Comparison of ENCODE assay signal across 8 cellular contexts in the genomic region with DNA sequence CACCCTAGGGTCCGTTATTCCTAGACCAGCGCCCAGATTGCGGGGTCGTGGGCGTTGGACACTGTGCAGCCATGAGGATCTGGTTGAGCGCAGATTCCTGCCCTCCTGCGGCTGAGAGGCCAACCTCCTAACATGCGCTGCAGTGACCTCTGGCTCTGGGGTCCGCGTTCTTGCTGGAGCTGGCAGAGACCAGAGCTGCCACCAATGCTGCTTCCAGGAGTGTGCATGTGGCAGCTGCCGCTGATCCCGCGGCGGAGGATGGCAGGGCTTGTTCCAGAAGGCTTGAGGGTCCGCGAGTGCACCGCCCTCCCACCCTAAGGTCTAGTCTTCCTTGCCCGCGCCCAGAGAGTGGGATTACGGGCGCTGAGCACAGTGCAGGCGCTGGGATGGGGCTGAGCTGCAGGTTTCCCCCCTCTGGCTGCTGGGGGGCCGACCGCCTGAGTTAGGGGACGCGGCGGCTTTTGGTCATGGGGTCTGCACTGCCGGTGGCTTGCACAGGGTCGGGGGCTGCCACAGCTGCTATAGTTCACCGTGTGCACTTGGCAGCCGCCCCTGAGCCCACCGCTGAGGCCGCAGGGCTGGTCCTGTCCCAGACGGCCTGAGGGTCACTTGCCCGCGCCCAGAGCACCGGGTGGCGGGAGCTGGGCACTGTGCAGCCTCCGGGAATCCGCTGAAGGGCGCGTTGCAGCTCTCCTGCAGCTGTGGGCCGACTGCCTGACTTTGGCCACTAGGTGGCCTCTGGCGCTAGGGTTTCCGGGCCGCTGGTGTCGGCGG.
DNase-seq lines count a peak whose midpoint lies in the region; ATAC-seq and TF ChIP-seq lines count a peak whose summit lies in the region.

No MANE protein-coding gene starts in this region.

- ATAC-seq in GM19455 (IDR thresholded peaks at IDR 0.05; ENCODE audit: unreplicated experiment), result peak; percentile 93
- ATAC-seq in HG03558 (IDR thresholded peaks at IDR 0.05; ENCODE audit: extremely low read depth, unreplicated experiment), result peak; percentile 72

- peak overlapping the region; percentile 76 for H3K4me3 Mint-ChIP-seq in nephron progenitor cell

- no peak overlapping the region for H3K27ac Mint-ChIP-seq in nephron progenitor cell

- H3K4me3 ChIP-seq in OCI-LY7 (ENCODE audit: low read depth, low read length, poor library complexity, severe bottlenecking) (peak overlapping the region; percentile 62), fibroblast of pulmonary artery (replicated peaks; ENCODE audit: low read depth, low read length) (peak overlapping the region; percentile 19), stomach smooth muscle (ENCODE audit: low read length in 2 of 2) (peak overlapping the region; percentile 47 to 70)

- peaks cover 25% of the 10 kb centered on the region for H3K9me3 Mint-ChIP-seq in nephron progenitor cell

- DNase-seq in COR-L47 (lab: John Stamatoyannopoulos, UW) (peak; percentile 34), OCI-LY7 (ENCODE audit: low spot score) (peak; percentile 81), fibroblast of pulmonary artery (ENCODE audit: low read depth) (peak; percentile 63), nephron progenitor cell (peak; percentile 81)
- peak; percentile 39 to 45 for DNase-seq in activated T-helper 1 cell treated with anti-CD3 and anti-CD28 coated beads, Interleukin-2, amount 50 U/mL, for 16 hours (ENCODE audit: low read depth in 1 of 2, low spot score in 1 of 2)

- no TSS peak for BruUV-seq in OCI-LY7 (replicated peaks; lab: Mats Ljungman, UMichigan)

- H3K27me3 ChIP-seq in stomach smooth muscle (ENCODE audit: control insufficient read depth in 1 of 2, insufficient read depth in 2 of 2, low read length in 2 of 2), result no peaks in the 10 kb centered on the region

- peak overlapping the region; percentile 72; the same call in 1 of the 2 replicates for H2AFZ ChIP-seq in OCI-LY7 (ENCODE audit: low read length)

- H3K9ac ChIP-seq in stomach smooth muscle (ENCODE audit: low read length in 2 of 2), result no peak overlapping the region

- H3K27ac ChIP-seq in OCI-LY7 (ENCODE audit: low read depth, low read length, poor library complexity, severe bottlenecking) (no peak overlapping the region), stomach smooth muscle (ENCODE audit: low read length) (no peak overlapping the region)

- no peaks in the 10 kb centered on the region for H4K20me1 ChIP-seq in OCI-LY7 (ENCODE audit: insufficient read depth, low read length)

- intact Hi-C loops in OCI-LY7 (cut with micrococcal nuclease; ENCODE audit: unreplicated experiment), result loop anchor here (1.0 to 10.0 kb wide), 4 partner anchors 89 to 473 kb away; partner anchors contain the start of gene CCDC74A

- peak overlapping the region; percentile 71 for H3K4me2 ChIP-seq in OCI-LY7 (ENCODE audit: low read length)

- CTCF ChIA-PET in OCI-LY7 (lab: Charles Lee; ENCODE audit: unreplicated experiment), result interaction anchor here (1.0 to 1.1 kb wide), 2 partner anchors 9 to 181 kb away, joined by 3 read pairs; no protein-coding TSS in a partner anchor

- peak; percentile 81 for TF ChIP-seq CTCF in OCI-LY7 (conservative IDR thresholded peaks at IDR 0.05; ENCODE audit: low read length)
- TF ChIP-seq CTCF in fibroblast of pulmonary artery (IDR thresholded peaks at IDR 0.05; ENCODE audit: low read length, missing control alignments), result peak; percentile 74
- peak; percentile 88 for TF ChIP-seq CTCF in nephron progenitor cell (IDR thresholded peaks at IDR 0.05)

- peaks cover 37% of the 10 kb centered on the region for H3K4me1 ChIP-seq in OCI-LY7 (ENCODE audit: insufficient read depth, low read length, poor library complexity, severe bottlenecking)
- peaks cover 22% of the 10 kb centered on the region for H3K4me1 ChIP-seq in stomach smooth muscle (ENCODE audit: control insufficient read depth, insufficient read depth, low read length)

- H3K36me3 ChIP-seq in OCI-LY7 (ENCODE audit: insufficient read depth, low read length) (no peaks in the 10 kb centered on the region; the same call in 1 of the 2 replicates), stomach smooth muscle (ENCODE audit: control insufficient read depth in 2 of 2, insufficient read depth in 2 of 2, low read length in 2 of 2) (no peaks in the 10 kb centered on the region)

- peaks cover 54% of the 10 kb centered on the region for H3K27me3 Mint-ChIP-seq in nephron progenitor cell (ENCODE audit: low read depth, poor library complexity)

- H3K36me3 Mint-ChIP-seq in nephron progenitor cell (ENCODE audit: low read depth), result no peaks in the 10 kb centered on the region

- no peaks in the 10 kb centered on the region for H3K9me2 ChIP-seq in OCI-LY7 (ENCODE audit: insufficient read depth, low read length)

- H3K4me1 Mint-ChIP-seq in nephron progenitor cell, result no peaks in the 10 kb centered on the region

- H3K79me2 ChIP-seq in OCI-LY7 (ENCODE audit: insufficient read depth, low read depth, low read length), result no peaks in the 10 kb centered on the region

- H3K9me3 ChIP-seq in OCI-LY7 (ENCODE audit: low read length) (no peaks in the 10 kb centered on the region; the same call in 1 of the 2 replicates), stomach smooth muscle (ENCODE audit: control insufficient read depth in 2 of 2, low read length in 2 of 2) (no peaks in the 10 kb centered on the region)

- POLR2A ChIA-PET in OCI-LY7 (lab: Charles Lee), result interaction anchor here (2.7 kb wide), 1 partner anchor 9 kb away, joined by 13 read pairs; no protein-coding TSS in a partner anchor
